Comparison of ENCODE assay signal across 1 cellular context in genomic region chr3:11726146-11726545, GRCh38.
TF ChIP-seq lines count a peak whose summit lies in the region.

No MANE protein-coding gene starts in this region.

TF ChIP-seq in WTC11, 78 proteins besides CTCF, POLR2A, EP300 and RAD21 (continued from another document):
- TF ChIP-seq, protein P1, sequence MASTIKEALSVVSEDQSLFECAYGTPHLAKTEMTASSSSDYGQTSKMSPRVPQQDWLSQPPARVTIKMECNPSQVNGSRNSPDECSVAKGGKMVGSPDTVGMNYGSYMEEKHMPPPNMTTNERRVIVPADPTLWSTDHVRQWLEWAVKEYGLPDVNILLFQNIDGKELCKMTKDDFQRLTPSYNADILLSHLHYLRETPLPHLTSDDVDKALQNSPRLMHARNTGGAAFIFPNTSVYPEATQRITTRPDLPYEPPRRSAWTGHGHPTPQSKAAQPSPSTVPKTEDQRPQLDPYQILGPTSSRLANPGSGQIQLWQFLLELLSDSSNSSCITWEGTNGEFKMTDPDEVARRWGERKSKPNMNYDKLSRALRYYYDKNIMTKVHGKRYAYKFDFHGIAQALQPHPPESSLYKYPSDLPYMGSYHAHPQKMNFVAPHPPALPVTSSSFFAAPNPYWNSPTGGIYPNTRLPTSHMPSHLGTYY (CRISPR knock-in tag; IDR thresholded peaks at IDR 0.05), result no peak
- TF ChIP-seq, protein P2, sequence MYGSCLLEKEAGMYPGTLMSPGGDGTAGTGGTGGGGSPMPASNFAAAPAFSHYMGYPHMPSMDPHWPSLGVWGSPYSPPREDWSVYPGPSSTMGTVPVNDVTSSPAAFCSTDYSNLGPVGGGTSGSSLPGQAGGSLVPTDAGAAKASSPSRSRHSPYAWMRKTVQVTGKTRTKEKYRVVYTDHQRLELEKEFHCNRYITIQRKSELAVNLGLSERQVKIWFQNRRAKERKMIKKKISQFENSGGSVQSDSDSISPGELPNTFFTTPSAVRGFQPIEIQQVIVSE (CRISPR knock-in tag; IDR thresholded peaks at IDR 0.05; ENCODE audit: borderline replicate concordance), result no peak
- TF ChIP-seq TEAD1 (CRISPR knock-in tag; IDR thresholded peaks at IDR 0.05) (no peak), ESRRA (CRISPR knock-in tag; IDR thresholded peaks at IDR 0.05; ENCODE audit: borderline replicate concordance) (no peak), ZNF416 (CRISPR knock-in tag; IDR thresholded peaks at IDR 0.05) (no peak), GRHL2 (CRISPR knock-in tag; IDR thresholded peaks at IDR 0.05; ENCODE audit: insufficient replicate concordance, severe bottlenecking) (no peak), SMAD3 (CRISPR knock-in tag; IDR thresholded peaks at IDR 0.05; ENCODE audit: borderline replicate concordance) (no peak), RORB (CRISPR knock-in tag; IDR thresholded peaks at IDR 0.05) (no peak), EMX1 (CRISPR knock-in tag; IDR thresholded peaks at IDR 0.05) (no peak)
